In genomic region chr10:114491933-114492332, GRCh38 we compare ENCODE assay signal across 16 cellular contexts.
DNase-seq lines count a peak whose midpoint lies in the region; TF ChIP-seq lines count a peak whose summit lies in the region.
"Had no signal": no experiment of that assay in that cellular context is flagged by ENCODE, and none has a peak within 500 bp of the region (broad histone marks: within the 10 kb centered on the region; RNA-seq: fewer than 3 reads in every experiment).

No MANE protein-coding gene starts in this region.

- no peaks in the 10 kb centered on the region for H3K9me3 Mint-ChIP-seq in T-helper 1 cell treated with Interleukin-12 subunit alpha and Interleukin-12 subunit beta and Interleukin-4 antibody, amounts not matched to agents 30 μg/mL and 1 μg/mL, for 36 hours
- H3K9me3 Mint-ChIP-seq in neural crest cell, result peaks cover 5% of the 10 kb centered on the region

- no peaks in the 10 kb centered on the region for H3K9me3 ChIP-seq in OCI-LY1 (ENCODE audit: low read length)
- H3K9me3 ChIP-seq: body of pancreas, SJCRH30, stomach had no signal

- H4K8ac ChIP-seq in mesendoderm (ENCODE audit: low read depth, low read length), result no peak overlapping the region

- peak overlapping the region; percentile 17; the same call in 1 of the 2 replicates for H3K9ac ChIP-seq in OCI-LY1 (ENCODE audit: low read length)
- no peak overlapping the region for H3K9ac ChIP-seq in mesendoderm (ENCODE audit: low read length)
- H3K9ac ChIP-seq: KMS-11 had no signal

- H3K4me2 ChIP-seq in OCI-LY1 (ENCODE audit: low read length), result peak overlapping the region; percentile 30
- no peak overlapping the region for H3K4me2 ChIP-seq in mesendoderm (ENCODE audit: low read length)
- H3K4me2 ChIP-seq: KMS-11 had no signal

- H4K5ac ChIP-seq in mesendoderm (ENCODE audit: low read length), result no peak overlapping the region

- H3K27me3 ChIP-seq in OCI-LY1 (ENCODE audit: insufficient read depth, low read length), result no peaks in the 10 kb centered on the region
- H3K27me3 ChIP-seq in mesendoderm (ENCODE audit: insufficient read depth, low read length, poor library complexity), result no peaks in the 10 kb centered on the region
- H3K27me3 ChIP-seq: body of pancreas, SJCRH30, stomach had no signal

- DNase-seq in T-helper 1 cell (no peak), cerebellar nuclear complex (lab: John Stamatoyannopoulos, UW) (peak; percentile 62 to 90), neural crest cell (ENCODE audit: low read depth, low spot score) (no peak), mesendoderm (no peak), NCI-H226 (no peak), HUDEP-2 (lab: John Stamatoyannopoulos, UW; ENCODE audit: unreplicated experiment in 76 of 76) (no peak)
- DNase-seq: body of pancreas, DMS53, NCI-H345, stomach had no signal

- H3K36me3 ChIP-seq in OCI-LY1 (ENCODE audit: insufficient read depth, low read length) (peaks cover 38% of the 10 kb centered on the region), mesendoderm (ENCODE audit: control insufficient read depth, insufficient read depth, low read length) (no peaks in the 10 kb centered on the region)

- H3K4me3 Mint-ChIP-seq in T-helper 1 cell treated with Interleukin-12 subunit alpha and Interleukin-12 subunit beta and Interleukin-4 antibody, amounts not matched to agents 30 μg/mL and 1 μg/mL, for 36 hours, result no peak overlapping the region
- H3K4me3 Mint-ChIP-seq in neural crest cell, result no peak overlapping the region

- H3K18ac ChIP-seq in mesendoderm (ENCODE audit: low read length), result no peak overlapping the region

- no peak overlapping the region for H2BK15ac ChIP-seq in mesendoderm (replicated peaks; ENCODE audit: low read depth)

- no CpG with 5 or more reads among the region's 4 CpGs for WGBS in mesendoderm (ENCODE audit: extremely low coverage, insufficient coverage, low lambda C conversion rate)

- no peaks in the 10 kb centered on the region for H3K27me3 Mint-ChIP-seq in T-helper 1 cell treated with Interleukin-12 subunit alpha and Interleukin-12 subunit beta and Interleukin-4 antibody, amounts not matched to agents 30 μg/mL and 1 μg/mL, for 36 hours (ENCODE audit: low read depth)
- no peaks in the 10 kb centered on the region for H3K27me3 Mint-ChIP-seq in neural crest cell (ENCODE audit: low read depth)

- TF ChIP-seq CTCF in OCI-LY1 (IDR thresholded peaks at IDR 0.05; ENCODE audit: low read length) (no peak), neural crest cell (conservative IDR thresholded peaks at IDR 0.05) (no peak)

- H2BK120ac ChIP-seq in mesendoderm (ENCODE audit: low read depth, low read length), result no peak overlapping the region

- 0 out of 2 replicates have a peak, but pooled peaks cover 3% of the 10 kb centered on the region for H3F3A ChIP-seq in OCI-LY1 (ENCODE audit: insufficient read depth, low read length)

- H3K4me3 ChIP-seq in OCI-LY1 (ENCODE audit: low read depth, low read length, poor library complexity, severe bottlenecking), result no peak overlapping the region
- H3K4me3 ChIP-seq in mesendoderm (ENCODE audit: low read length), result no peak overlapping the region
- H3K4me3 ChIP-seq: body of pancreas, SJCRH30, stomach had no signal

- H3K79me2 ChIP-seq in OCI-LY1 (ENCODE audit: insufficient read depth, low read length), result peaks cover 18% of the 10 kb centered on the region
- no peaks in the 10 kb centered on the region for H3K79me2 ChIP-seq in mesendoderm (ENCODE audit: control insufficient read depth, insufficient read depth, low read length)

- H3K4me1 Mint-ChIP-seq in T-helper 1 cell treated with Interleukin-12 subunit alpha and Interleukin-12 subunit beta and Interleukin-4 antibody, amounts not matched to agents 30 μg/mL and 1 μg/mL, for 36 hours (ENCODE audit: low read depth), result peaks cover 52% of the 10 kb centered on the region
- peaks cover 65% of the 10 kb centered on the region for H3K4me1 Mint-ChIP-seq in neural crest cell

- H3K56ac ChIP-seq in mesendoderm (ENCODE audit: low read length), result no peak overlapping the region

- no peak overlapping the region for H3K23ac ChIP-seq in mesendoderm (ENCODE audit: low read length)

- no peak overlapping the region for H2AK5ac ChIP-seq in mesendoderm (ENCODE audit: low read length)

- peaks cover 33% of the 10 kb centered on the region for H3K36me3 Mint-ChIP-seq in T-helper 1 cell treated with Interleukin-12 subunit alpha and Interleukin-12 subunit beta and Interleukin-4 antibody, amounts not matched to agents 30 μg/mL and 1 μg/mL, for 36 hours (ENCODE audit: low read depth)
- H3K36me3 Mint-ChIP-seq in neural crest cell (ENCODE audit: low read depth), result peaks cover 7% of the 10 kb centered on the region

- peaks cover 85% of the 10 kb centered on the region for H3K4me1 ChIP-seq in OCI-LY1 (ENCODE audit: insufficient read depth, low read length, severe bottlenecking)
- peaks cover 6% of the 10 kb centered on the region for H3K4me1 ChIP-seq in mesendoderm (ENCODE audit: control insufficient read depth, low read depth, low read length)
- H3K4me1 ChIP-seq: body of pancreas had no signal

- H2AFZ ChIP-seq in OCI-LY1 (ENCODE audit: low read length), result no peak overlapping the region

- H3K4ac ChIP-seq in mesendoderm (ENCODE audit: low read depth, low read length), result no peak overlapping the region

- H4K20me1 ChIP-seq in OCI-LY1 (ENCODE audit: insufficient read depth, low read length), result no peaks in the 10 kb centered on the region

- H3K9me2 ChIP-seq in OCI-LY1 (ENCODE audit: low read depth, low read length), result no peaks in the 10 kb centered on the region

- peak overlapping the region; percentile 68 for H3K27ac ChIP-seq in OCI-LY1 (ENCODE audit: low read depth, low read length, poor library complexity, severe bottlenecking)
- no peak overlapping the region for H3K27ac ChIP-seq in mesendoderm (ENCODE audit: low read depth, low read length)
- H3K27ac ChIP-seq: 22Rv1, body of pancreas, epithelial cell of prostate, KMS-11, SJCRH30 had no signal

- H3K79me1 ChIP-seq in mesendoderm (ENCODE audit: low read length), result peaks cover 5% of the 10 kb centered on the region

- no peak overlapping the region for H2BK5ac ChIP-seq in mesendoderm (ENCODE audit: low read length)

- H3K27ac Mint-ChIP-seq in T-helper 1 cell treated with Interleukin-12 subunit alpha and Interleukin-12 subunit beta and Interleukin-4 antibody, amounts not matched to agents 30 μg/mL and 1 μg/mL, for 36 hours, result peak overlapping the region; percentile 51
- peak overlapping the region; percentile 53 for H3K27ac Mint-ChIP-seq in neural crest cell (ENCODE audit: unreplicated experiment)

Comparison
In these comparisons a context has a peak if more than half of its experiments do, and no peak if none do; other contexts are left out.
1. DNase-seq: peak in cerebellar nuclear complex (2 of 2); none in T-helper 1 cell (0 of 5), neural crest cell (single experiment), mesendoderm (single experiment), NCI-H226 (single experiment) and HUDEP-2 (0 of 76).